In the genomic region with DNA sequence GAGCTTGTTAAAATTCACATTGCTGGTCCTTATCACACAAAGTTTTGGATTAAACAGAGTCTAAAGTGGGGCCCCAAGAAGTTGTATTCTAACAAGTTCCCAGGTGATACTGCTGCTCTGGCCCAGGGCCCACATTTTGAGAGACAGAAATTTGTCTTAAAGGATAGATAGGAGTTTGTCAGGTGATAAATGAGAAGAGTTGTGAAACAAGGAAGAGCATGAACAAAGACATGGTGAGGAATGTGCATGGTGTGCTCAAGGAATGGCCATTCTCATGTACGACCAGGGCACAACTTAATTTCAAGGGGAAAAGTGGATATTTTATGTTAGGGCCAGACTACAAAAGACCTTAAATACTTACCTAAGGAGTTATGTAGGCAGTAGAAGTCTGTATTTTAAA, we compare ENCODE assay signal across 29 cellular contexts.
"Had no signal": no experiment of that assay in that cellular context is flagged by ENCODE, and none has a peak within 500 bp of the region (broad histone marks: within the 10 kb centered on the region; RNA-seq: fewer than 3 reads in every experiment).

No MANE protein-coding gene starts in this region.

- H3K9me3 ChIP-seq: stomach, suprapubic skin, testis, thoracic aorta, thyroid gland, tibial artery, tibial nerve, transverse colon, upper lobe of left lung, upper lobe of right lung, uterus, vagina had no signal

- ATAC-seq: stimulated activated effector memory CD8-positive, alpha-beta T cell treated with anti-CD3 and anti-CD28 coated beads, Interleukin-12 subunit alpha, Interleukin-12 subunit beta, amount 100 ng/mL, for 72 hours; stimulated activated memory B cell treated with anti-CD40 and anti-IgM and Interleukin-4, amounts not matched to agents 10 μg/mL and 1 μg/mL and 100 μg/mL, for 72 hours; stimulated activated naive B cell treated with anti-CD40 and anti-IgM and Interleukin-4, amounts not matched to agents 10 μg/mL and 1 μg/mL and 100 μg/mL, for 72 hours; stimulated activated naive CD8-positive, alpha-beta T cell treated with anti-CD3 and anti-CD28 coated beads, Interleukin-15, amount 100 ng/mL, for 72 hours; stimulated activated naive CD8-positive, alpha-beta T cell treated with anti-CD3 and anti-CD28 coated beads, Interleukin-15, Interleukin-2, amounts not matched to agents 100 U/mL and 50 U/mL, for 24 hours; upper lobe of right lung had no signal

- H3K4me1 ChIP-seq: stomach, thyroid gland, transverse colon, upper lobe of left lung, upper lobe of right lung, uterus had no signal

- H3K27ac Mint-ChIP-seq: stimulated activated effector memory CD8-positive, alpha-beta T cell treated with anti-CD3 and anti-CD28 coated beads, Interleukin-12 subunit alpha, Interleukin-12 subunit beta, amount 100 ng/mL, for 72 hours; stimulated activated memory B cell treated with anti-CD40 and anti-IgM and Interleukin-4, amounts not matched to agents 10 μg/mL and 1 μg/mL and 100 μg/mL, for 72 hours; stimulated activated naive B cell treated with anti-CD40 and anti-IgM and Interleukin-4, amounts not matched to agents 10 μg/mL and 1 μg/mL and 100 μg/mL, for 72 hours; stimulated activated naive CD8-positive, alpha-beta T cell treated with anti-CD3 and anti-CD28 coated beads, Interleukin-15, amount 100 ng/mL, for 72 hours; stimulated activated naive CD8-positive, alpha-beta T cell treated with anti-CD3 and anti-CD28 coated beads, Interleukin-15, Interleukin-2, amounts not matched to agents 100 ng/mL and 50 ng/mL, for 24 hours; type B pancreatic cell had no signal

- H3K27me3 ChIP-seq: stomach, suprapubic skin, testis, thyroid gland, tibial artery, tibial nerve, transverse colon, upper lobe of left lung, upper lobe of right lung, uterus, vagina had no signal

- H3K27ac ChIP-seq: stomach, suprapubic skin, testis, thoracic aorta, thyroid gland, tibial artery, tibial nerve, transverse colon, upper lobe of left lung, upper lobe of right lung, uterus, vagina had no signal

- H3K4me3 ChIP-seq: stomach, suprapubic skin, testis, thoracic aorta, thyroid gland, tibial artery, tibial nerve, transverse colon, upper lobe of left lung, upper lobe of right lung, uterus, vagina had no signal

- FAIRE-seq: urothelium cell line had no signal

- DNase-seq: stimulated activated CD4-positive, alpha-beta T cell treated with anti-CD3 and anti-CD28 coated beads, Interleukin-2, amount 100 ng/mL, for 48 hours; stimulated activated CD4-positive, alpha-beta T cell treated with anti-CD3 and anti-CD28 coated beads, Interleukin-4, amount 100 ng/mL, for 1 hour; stimulated activated CD4-positive, alpha-beta T cell treated with anti-CD3 and anti-CD28 coated beads, Interleukin-4, amount 100 ng/mL, for 24 hours; stimulated activated CD4-positive, alpha-beta T cell treated with anti-CD3 and anti-CD28 coated beads, Interleukin-4, amount 100 ng/mL, for 4 hours; stimulated activated CD8-positive, alpha-beta memory T cell treated with anti-CD3 and anti-CD28 coated beads, Interleukin-4, amount 100 ng/mL, for 48 hours; stimulated activated naive B cell treated with anti-CD40 and anti-IgM and Interleukin-4, amounts not matched to agents 10 μg/mL and 1 μg/mL and 100 μg/mL, for 72 hours; stimulated activated naive CD4-positive, alpha-beta T cell; stimulated activated naive CD4-positive, alpha-beta T cell treated with Interleukin-2 at 50 U/mL for 16 hours; stimulated activated naive CD8-positive, alpha-beta T cell treated with anti-CD3 and anti-CD28 coated beads, Interleukin-15, amount 100 ng/mL, for 72 hours; stimulated activated naive CD8-positive, alpha-beta T cell treated with anti-CD3 and anti-CD28 coated beads, Interleukin-15, Interleukin-2, amounts not matched to agents 100 U/mL and 50 U/mL, for 24 hours; stomach; substantia nigra; testis; thyroid gland; tibial artery; transverse colon; trophoblast cell; upper lobe of left lung; upper lobe of right lung; uterus had no signal

- H3K4me3 Mint-ChIP-seq: stimulated activated effector memory CD8-positive, alpha-beta T cell treated with anti-CD3 and anti-CD28 coated beads, Interleukin-12 subunit alpha, Interleukin-12 subunit beta, amount 100 ng/mL, for 72 hours; stimulated activated memory B cell treated with anti-CD40 and anti-IgM and Interleukin-4, amounts not matched to agents 10 μg/mL and 1 μg/mL and 100 μg/mL, for 72 hours; stimulated activated naive B cell treated with anti-CD40 and anti-IgM and Interleukin-4, amounts not matched to agents 10 μg/mL and 1 μg/mL and 100 μg/mL, for 72 hours; stimulated activated naive CD8-positive, alpha-beta T cell treated with anti-CD3 and anti-CD28 coated beads, Interleukin-15, amount 100 ng/mL, for 72 hours; stimulated activated naive CD8-positive, alpha-beta T cell treated with anti-CD3 and anti-CD28 coated beads, Interleukin-15, Interleukin-2, amounts not matched to agents 100 ng/mL and 50 ng/mL, for 24 hours; type B pancreatic cell had no signal

- H3K9me3 Mint-ChIP-seq: stimulated activated effector memory CD8-positive, alpha-beta T cell treated with anti-CD3 and anti-CD28 coated beads, Interleukin-12 subunit alpha, Interleukin-12 subunit beta, amount 100 ng/mL, for 72 hours; stimulated activated memory B cell treated with anti-CD40 and anti-IgM and Interleukin-4, amounts not matched to agents 10 μg/mL and 1 μg/mL and 100 μg/mL, for 72 hours; stimulated activated naive B cell treated with anti-CD40 and anti-IgM and Interleukin-4, amounts not matched to agents 10 μg/mL and 1 μg/mL and 100 μg/mL, for 72 hours; stimulated activated naive CD8-positive, alpha-beta T cell treated with anti-CD3 and anti-CD28 coated beads, Interleukin-15, amount 100 ng/mL, for 72 hours; stimulated activated naive CD8-positive, alpha-beta T cell treated with anti-CD3 and anti-CD28 coated beads, Interleukin-15, Interleukin-2, amounts not matched to agents 100 ng/mL and 50 ng/mL, for 24 hours had no signal

- H3K27me3 Mint-ChIP-seq: type B pancreatic cell had no signal

- H3K36me3 ChIP-seq: stomach, suprapubic skin, thoracic aorta, thyroid gland, tibial artery, tibial nerve, transverse colon, upper lobe of left lung, upper lobe of right lung, uterus, vagina had no signal

- H3K36me3 Mint-ChIP-seq: stimulated activated effector memory CD8-positive, alpha-beta T cell treated with anti-CD3 and anti-CD28 coated beads, Interleukin-12 subunit alpha, Interleukin-12 subunit beta, amount 100 ng/mL, for 72 hours; stimulated activated memory B cell treated with anti-CD40 and anti-IgM and Interleukin-4, amounts not matched to agents 10 μg/mL and 1 μg/mL and 100 μg/mL, for 72 hours; stimulated activated naive B cell treated with anti-CD40 and anti-IgM and Interleukin-4, amounts not matched to agents 10 μg/mL and 1 μg/mL and 100 μg/mL, for 72 hours; type B pancreatic cell had no signal

- H3K4me1 Mint-ChIP-seq: stimulated activated effector memory CD8-positive, alpha-beta T cell treated with anti-CD3 and anti-CD28 coated beads, Interleukin-12 subunit alpha, Interleukin-12 subunit beta, amount 100 ng/mL, for 72 hours; stimulated activated memory B cell treated with anti-CD40 and anti-IgM and Interleukin-4, amounts not matched to agents 10 μg/mL and 1 μg/mL and 100 μg/mL, for 72 hours; stimulated activated naive B cell treated with anti-CD40 and anti-IgM and Interleukin-4, amounts not matched to agents 10 μg/mL and 1 μg/mL and 100 μg/mL, for 72 hours; stimulated activated naive CD8-positive, alpha-beta T cell treated with anti-CD3 and anti-CD28 coated beads, Interleukin-15, amount 100 ng/mL, for 72 hours had no signal
